Comparison of ENCODE assay signal across 8 cellular contexts in the genomic region with DNA sequence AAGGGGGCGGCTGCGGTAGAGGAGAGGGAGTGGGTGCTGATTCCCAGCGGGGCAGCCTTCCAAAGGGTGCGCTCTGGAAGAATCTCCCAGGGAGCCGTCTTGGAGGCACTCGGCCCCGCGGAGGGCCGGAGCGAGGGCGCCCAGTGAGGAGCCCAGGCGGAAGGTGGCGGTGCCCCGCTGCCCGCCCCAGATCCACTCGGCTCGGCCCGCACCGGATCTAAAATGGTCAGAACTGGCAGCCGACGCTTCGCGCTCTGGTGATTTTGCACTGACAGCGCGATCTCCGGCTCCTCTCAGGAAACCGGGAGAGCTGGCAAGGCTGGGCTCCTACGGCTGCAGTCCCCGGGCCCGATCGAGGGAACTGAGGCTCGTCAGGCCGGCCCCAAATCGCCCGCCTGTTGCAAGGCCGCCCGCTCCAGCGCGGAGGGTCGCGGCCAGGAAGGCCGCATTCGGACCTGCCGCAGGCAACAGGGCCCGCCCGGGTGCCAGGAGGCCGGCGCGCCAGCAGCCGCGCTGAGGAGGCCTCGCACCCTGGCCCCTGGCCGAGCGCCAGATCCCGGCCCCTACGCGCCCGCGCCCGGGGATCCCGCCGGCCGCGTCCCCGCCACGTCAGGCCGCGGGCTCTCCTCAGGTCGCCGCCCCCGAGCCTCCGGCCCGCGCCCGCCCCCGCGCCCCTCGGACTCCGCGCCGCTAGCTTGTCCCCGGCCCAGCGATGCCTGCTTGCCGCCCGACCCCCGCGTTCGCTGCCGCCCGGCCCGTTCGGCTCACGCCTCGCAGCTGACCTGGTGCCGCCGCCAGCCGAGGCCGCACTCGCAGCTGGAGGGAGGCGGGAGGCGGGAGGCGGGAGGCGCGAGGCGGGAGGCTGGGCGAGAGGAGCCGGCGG. TPM values are rescaled to one million over a fixed set of nuclear protein-coding genes. Genes with fewer than 3 reads are reported as not detected.
DNase-seq lines count a peak whose midpoint lies in the region; ATAC-seq and TF ChIP-seq lines count a peak whose summit lies in the region.

A gene with protein sequence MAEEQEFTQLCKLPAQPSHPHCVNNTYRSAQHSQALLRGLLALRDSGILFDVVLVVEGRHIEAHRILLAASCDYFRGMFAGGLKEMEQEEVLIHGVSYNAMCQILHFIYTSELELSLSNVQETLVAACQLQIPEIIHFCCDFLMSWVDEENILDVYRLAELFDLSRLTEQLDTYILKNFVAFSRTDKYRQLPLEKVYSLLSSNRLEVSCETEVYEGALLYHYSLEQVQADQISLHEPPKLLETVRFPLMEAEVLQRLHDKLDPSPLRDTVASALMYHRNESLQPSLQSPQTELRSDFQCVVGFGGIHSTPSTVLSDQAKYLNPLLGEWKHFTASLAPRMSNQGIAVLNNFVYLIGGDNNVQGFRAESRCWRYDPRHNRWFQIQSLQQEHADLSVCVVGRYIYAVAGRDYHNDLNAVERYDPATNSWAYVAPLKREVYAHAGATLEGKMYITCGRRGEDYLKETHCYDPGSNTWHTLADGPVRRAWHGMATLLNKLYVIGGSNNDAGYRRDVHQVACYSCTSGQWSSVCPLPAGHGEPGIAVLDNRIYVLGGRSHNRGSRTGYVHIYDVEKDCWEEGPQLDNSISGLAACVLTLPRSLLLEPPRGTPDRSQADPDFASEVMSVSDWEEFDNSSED (minus strand): TSS at position 818 of the 883 bp plus-strand sequence. CDS start 6,584 bp downstream, outside the sequence.

- peak within 1 kb of the TSS; percentile 96 for H3K27ac ChIP-seq in CD8-positive, alpha-beta memory T cell (ENCODE audit: low read depth, low read length)
- peak within 1 kb of the TSS; percentile 66 for H3K27ac ChIP-seq in smooth muscle cell (ENCODE audit: low read depth)

- peaks cover 38% of the 10 kb centered on the region for H3K4me1 ChIP-seq in CD8-positive, alpha-beta memory T cell (ENCODE audit: insufficient read depth, low read length)
- H3K4me1 ChIP-seq in smooth muscle cell (ENCODE audit: low read depth) = peaks cover 10% of the 10 kb centered on the region

- H3F3A ChIP-seq in smooth muscle cell (ENCODE audit: low read depth) = no peaks in the 10 kb centered on the region

- peak within 1 kb of the TSS; percentile 93 for H3K4me3 ChIP-seq in CD8-positive, alpha-beta memory T cell (ENCODE audit: low read length)
- peak within 1 kb of the TSS; percentile 75 for H3K4me3 ChIP-seq in smooth muscle cell

- peak within 1 kb of the TSS; percentile 87 to 96 (median 95) for H3K4me3 Mint-ChIP-seq in CD8-positive, alpha-beta memory T cell

- no peaks in the 10 kb centered on the region for H3K27me3 ChIP-seq in CD8-positive, alpha-beta memory T cell (ENCODE audit: insufficient read depth, low read length, poor library complexity, severe bottlenecking)
- no peaks in the 10 kb centered on the region for H3K27me3 ChIP-seq in smooth muscle cell (ENCODE audit: low read depth)

- peaks cover 51% of the 10 kb centered on the region for H3K79me2 ChIP-seq in smooth muscle cell (ENCODE audit: low read depth)

- H3K36me3 Mint-ChIP-seq in CD8-positive, alpha-beta memory T cell = peaks cover 0 to 15% (median 1%) of the 10 kb centered on the region in 3 donors

- H4K20me1 ChIP-seq in smooth muscle cell (ENCODE audit: low read depth) = peaks cover 49% of the 10 kb centered on the region

- peak; percentile 54 for TF ChIP-seq POLR2A in GM19099 (IDR thresholded peaks at IDR 0.05; ENCODE audit: extremely low read depth, insufficient read length, low read depth)

- 1% methylated on average over 61 of the region's 108 CpGs for WGBS in smooth muscle cell (ENCODE audit: low lambda C conversion rate)

- DNase-seq in CD8-positive, alpha-beta memory T cell = peak in 3 of 5 donors; percentile 3 to 49 (median 31)
- DNase-seq in SK-MEL-5 (ENCODE audit: low read depth, low spot score) = no peak
- peak; percentile 39 for DNase-seq in cerebellum (ENCODE audit: low spot score)
- DNase-seq in kidney glomerular epithelial cell (lab: John Stamatoyannopoulos, UW) = peak; percentile 8
- no peak for DNase-seq in smooth muscle cell (lab: John Stamatoyannopoulos, UW; ENCODE audit: unreplicated experiment)
- DNase-seq in GM19240 (ENCODE audit: insufficient read length, low spot score) = no peak

- peak within 1 kb of the TSS; percentile 94 for H3K4me2 ChIP-seq in smooth muscle cell

- POLR2A ChIA-PET in CD8-positive, alpha-beta memory T cell (lab: Charles Lee) = interaction anchor here (0.5 to 2.5 kb wide), 2 partner anchors 31 to 199 kb away, joined by 3 to 15 read pairs; no protein-coding TSS in a partner anchor

- no peaks in the 10 kb centered on the region for H3K36me3 ChIP-seq in CD8-positive, alpha-beta memory T cell (ENCODE audit: insufficient read depth, low read length)
- no peaks in the 10 kb centered on the region for H3K36me3 ChIP-seq in smooth muscle cell (ENCODE audit: low read depth)

- in situ Hi-C loops in SK-MEL-5 (cut with HindIII; ENCODE audit: low pct_unique_long_range_greater_than_20kb, low sequenced_read_pairs) = no loop called here

- no peak for TF ChIP-seq CTCF in smooth muscle cell (IDR thresholded peaks at IDR 0.05; ENCODE audit: borderline replicate concordance, insufficient read depth, poor library complexity, severe bottlenecking)

- CTCF ChIA-PET in CD8-positive, alpha-beta memory T cell (lab: Charles Lee) = interaction anchor here (1.2 to 2.1 kb wide), 6 partner anchors 31 to 77 kb away, joined by 3 to 9 read pairs (median 4); no protein-coding TSS in a partner anchor

- H3K27me3 Mint-ChIP-seq in CD8-positive, alpha-beta memory T cell = peaks cover 0 to 1% of the 10 kb centered on the region in 2 donors

- no peaks in the 10 kb centered on the region for H3K9me3 Mint-ChIP-seq in CD8-positive, alpha-beta memory T cell

- ATAC-seq in HG03175 (IDR thresholded peaks at IDR 0.05; ENCODE audit: unreplicated experiment) = peak; percentile 36

- H2AFZ ChIP-seq in smooth muscle cell (ENCODE audit: low read depth) = peak within 1 kb of the TSS; percentile 91

- peak within 1 kb of the TSS; percentile 77 to 99 (median 96) for H3K27ac Mint-ChIP-seq in CD8-positive, alpha-beta memory T cell

- no peaks in the 10 kb centered on the region for H3K9me3 ChIP-seq in CD8-positive, alpha-beta memory T cell (ENCODE audit: low read length)
- H3K9me3 ChIP-seq in smooth muscle cell (replicated peaks; ENCODE audit: low read depth) = no peaks in the 10 kb centered on the region

- H3K9ac ChIP-seq in smooth muscle cell (ENCODE audit: low read depth) = peak within 1 kb of the TSS; percentile 89

- H3K4me1 Mint-ChIP-seq in CD8-positive, alpha-beta memory T cell = peaks cover 38 to 62% (median 43%) of the 10 kb centered on the region in 3 donors

RNA-seq across cellular contexts. Expression of the gene that starts here (rescaled TPM):
- total RNA-seq in CD8-positive, alpha-beta memory T cell = 10 to 100 TPM; 17.2 to 17.6 TPM
- polyA plus RNA-seq in CD8-positive, alpha-beta memory T cell = 25.4 TPM
- 18.4 and 22.7 TPM in 2 replicates for total RNA-seq in SK-MEL-5 (2014; rRNA removed; shearing (Covaris generic))
- 23.2 and 26.8 TPM in 2 replicates for polyA plus RNA-seq in SK-MEL-5 (2015; cell fraction: cytosol; rRNA removed)
- polyA plus RNA-seq in SK-MEL-5 (2015; cell fraction: nucleus; rRNA removed) = 56.9 and 66.9 TPM in 2 replicates
- total RNA-seq in cerebellum (53.0 TPM), smooth muscle cell (17.1 and 26.1 TPM in 2 replicates)
- 18.1 and 27.3 TPM in 2 replicates for polyA plus RNA-seq in smooth muscle cell

Comparison
In these comparisons a context has a peak if more than half of its experiments do, and no peak if none do; other contexts are left out.
1. DNase-seq: peak in CD8-positive, alpha-beta memory T cell (3 of 5), cerebellum (single experiment) and kidney glomerular epithelial cell (single experiment); none in SK-MEL-5 (single experiment), smooth muscle cell (single experiment) and GM19240 (single experiment).